Comparison of ENCODE assay signal across 8 cellular contexts in genomic region chr2:10432315-10433181, GRCh38. TPM values are rescaled to one million over a fixed set of nuclear protein-coding genes. Genes with fewer than 3 reads are reported as not detected.
DNase-seq lines count a peak whose midpoint lies in the region; FAIRE-seq and TF ChIP-seq lines count a peak whose summit lies in the region.

No MANE protein-coding gene starts in this region.

- TF ChIP-seq CTCF in GM12875 (IDR thresholded peaks at IDR 0.05; ENCODE audit: borderline replicate concordance, insufficient read depth, low read depth, low read length): no peak
- TF ChIP-seq CTCF in endothelial cell of umbilical vein (IDR thresholded peaks at IDR 0.05; ENCODE audit: extremely low read depth in 1 of 2, insufficient read depth in 1 of 2, low read depth in 1 of 2, low read length in 2 of 2): no peak
- no peak for TF ChIP-seq CTCF in parathyroid adenoma (IDR thresholded peaks at IDR 0.05)
- no peak for TF ChIP-seq CTCF in BE2C (IDR thresholded peaks at IDR 0.05; ENCODE audit: low read depth, low read length)

- H3K4me2 ChIP-seq in endothelial cell of umbilical vein (ENCODE audit: insufficient read depth, low read length) (no peak overlapping the region), parathyroid adenoma (ENCODE audit: low read length) (no peak overlapping the region)

- H3K27me3 ChIP-seq in endothelial cell of umbilical vein (ENCODE audit: control insufficient read depth in 2 of 2, insufficient read depth in 2 of 2, low read length in 2 of 2) (no peaks in the 10 kb centered on the region), parathyroid adenoma (ENCODE audit: control insufficient read depth, insufficient read depth, low read length) (no peaks in the 10 kb centered on the region), BE2C (no peaks in the 10 kb centered on the region)

- no peaks in the 10 kb centered on the region for H3K36me3 ChIP-seq in endothelial cell of umbilical vein (ENCODE audit: control insufficient read depth in 2 of 2, extremely low read depth in 1 of 2, insufficient read depth in 2 of 2, low read length in 2 of 2)
- no peaks in the 10 kb centered on the region for H3K36me3 ChIP-seq in parathyroid adenoma (ENCODE audit: control insufficient read depth, insufficient read depth, low read length)
- no peaks in the 10 kb centered on the region for H3K36me3 ChIP-seq in BE2C

- H3K9ac ChIP-seq in endothelial cell of umbilical vein (replicated peaks; ENCODE audit: extremely low read depth, insufficient read depth, low read length) (no peak overlapping the region), parathyroid adenoma (no peak overlapping the region)

- peak overlapping the region; percentile 36 for H2AFZ ChIP-seq in endothelial cell of umbilical vein (ENCODE audit: low read depth, low read length)
- H2AFZ ChIP-seq in parathyroid adenoma: peak overlapping the region; percentile 68

- H3K9me3 ChIP-seq in endothelial cell of umbilical vein (replicated peaks; ENCODE audit: control insufficient read depth, insufficient read depth, low read length) (no peaks in the 10 kb centered on the region), parathyroid adenoma (ENCODE audit: control insufficient read depth, low read length) (no peaks in the 10 kb centered on the region), BE2C (no peaks in the 10 kb centered on the region)

- no peaks in the 10 kb centered on the region for H4K20me1 ChIP-seq in endothelial cell of umbilical vein (replicated peaks; ENCODE audit: control insufficient read depth, extremely low read depth, insufficient read depth, low read length)

- no peak for FAIRE-seq in endothelial cell of umbilical vein (lab: Jason Lieb, UNC)

- peak; percentile 28 for DNase-seq in MV-4-11 (lab: John Stamatoyannopoulos, UW)
- peak; percentile 17 for DNase-seq in endothelial cell of umbilical vein (ENCODE audit: low read depth, low spot score)
- no peak for DNase-seq in NCI-H2029 (lab: John Stamatoyannopoulos, UW)
- no peak for DNase-seq in NCI-H446 (lab: John Stamatoyannopoulos, UW)
- no peak for DNase-seq in head of caudate nucleus
- no peak for DNase-seq in BE2C

- TF ChIP-seq POLR2A in endothelial cell of umbilical vein (IDR thresholded peaks at IDR 0.05; ENCODE audit: low read depth, low read length): peak; percentile 19

- POLR2A ChIA-PET in endothelial cell of umbilical vein (lab: Charles Lee): no interaction called here

- H3K4me1 ChIP-seq in endothelial cell of umbilical vein (ENCODE audit: control insufficient read depth, extremely low read depth, insufficient read depth, low read length) (no peaks in the 10 kb centered on the region), parathyroid adenoma (peaks cover 5% of the 10 kb centered on the region), BE2C (no peaks in the 10 kb centered on the region)

- intact Hi-C loops in endothelial cell of umbilical vein (cut with micrococcal nuclease): no loop called here
- intact Hi-C loops in head of caudate nucleus (cut with DNase I): no loop called here

- H3K79me2 ChIP-seq in endothelial cell of umbilical vein (ENCODE audit: control insufficient read depth, insufficient read depth, low read length) (no peaks in the 10 kb centered on the region), parathyroid adenoma (no peaks in the 10 kb centered on the region)

- H3K9me1 ChIP-seq in endothelial cell of umbilical vein (replicated peaks; ENCODE audit: control insufficient read depth, extremely low read depth, insufficient read depth, low read length): no peaks in the 10 kb centered on the region

- dilution Hi-C loops in endothelial cell of umbilical vein (cut with MboI; ENCODE audit: extremely low pct_ligation_motif_present, low sequenced_read_pairs): no loop called here

- CTCF ChIA-PET in endothelial cell of umbilical vein (lab: Charles Lee): interaction anchor here (0.7 to 10.5 kb wide), 9 partner anchors 15 to 361 kb away, joined by 3 to 565 read pairs (median 5); no protein-coding TSS in a partner anchor

- H3K4me3 ChIP-seq in GM12875 (ENCODE audit: low read depth, low read length): peak overlapping the region; percentile 38
- H3K4me3 ChIP-seq in endothelial cell of umbilical vein (replicated peaks in 1 of 3; ENCODE audit: insufficient read depth in 1 of 3, low read depth in 1 of 3, low read length in 3 of 3): peak overlapping the region in 1 of 3 experiments; percentile 46
- H3K4me3 ChIP-seq in parathyroid adenoma (ENCODE audit: low read depth, low read length): no peak overlapping the region
- H3K4me3 ChIP-seq in BE2C (ENCODE audit: low read depth, low read length): no peak overlapping the region

- BruUV-seq in endothelial cell of umbilical vein (replicated peaks; lab: Mats Ljungman, UMichigan): no TSS peak

- H3K27ac ChIP-seq in endothelial cell of umbilical vein (ENCODE audit: insufficient read depth, low read depth, low read length) (no peak overlapping the region), parathyroid adenoma (no peak overlapping the region)

TF ChIP-seq in endothelial cell of umbilical vein, 7 proteins besides CTCF, POLR2A, EP300 and RAD21:
- TF ChIP-seq EZH2 (IDR thresholded peaks at IDR 0.05; ENCODE audit: borderline replicate concordance, low read depth, low read length, severe bottlenecking) (no peak), MAX (IDR thresholded peaks at IDR 0.05; ENCODE audit: insufficient read depth, insufficient read length) (no peak)

RNA-seq across cellular contexts. Expression of gene ODC1, which starts 15.6 kb away (rescaled TPM):
- 104 and 109 TPM in 2 replicates for total RNA-seq in endothelial cell of umbilical vein
- 94.8 and 132 TPM in 2 replicates for polyA plus RNA-seq in endothelial cell of umbilical vein
- 142 and 171 TPM in 2 replicates for polyA plus RNA-seq in endothelial cell of umbilical vein (2011; cell fraction: cytosol; rRNA removed)
- 101 and 125 TPM in 2 replicates for polyA plus RNA-seq in endothelial cell of umbilical vein (2011; cell fraction: nucleus; rRNA removed)
- polyA plus RNA-seq in endothelial cell of umbilical vein (2012): 129 and 240 TPM in 2 replicates
- polyA minus RNA-seq in endothelial cell of umbilical vein: 116 and 149 TPM in 2 replicates
- 118 TPM for polyA minus RNA-seq in endothelial cell of umbilical vein (2011; cell fraction: cytosol; rRNA and poly(A)+ RNA removed)
- polyA minus RNA-seq in endothelial cell of umbilical vein (2011; cell fraction: nucleus; rRNA and poly(A)+ RNA removed): 29.3 and 45.7 TPM in 2 replicates
- 216 TPM for polyA plus RNA-seq in BE2C (2012; ENCODE audit: insufficient read depth, insufficient read length, low read depth)

Comparison
In these comparisons a context has a peak if more than half of its experiments do, and no peak if none do; other contexts are left out.
1. DNase-seq: peak in MV-4-11 (single experiment) and endothelial cell of umbilical vein (single experiment); none in NCI-H2029 (single experiment), NCI-H446 (0 of 2), head of caudate nucleus (0 of 42) and BE2C (single experiment).